17 cellular contexts compared by ENCODE assay signal in genomic region chr17:83104577-83105505, GRCh38. TPM values are rescaled to one million over a fixed set of nuclear protein-coding genes. Genes with fewer than 3 reads are reported as not detected.
DNase-seq lines count a peak whose midpoint lies in the region; ATAC-seq and TF ChIP-seq lines count a peak whose summit lies in the region.
"Had no signal": no experiment of that assay in that cellular context is flagged by ENCODE, and none has a peak within 500 bp of the region (broad histone marks: within the 10 kb centered on the region; RNA-seq: fewer than 3 reads in every experiment).

No MANE protein-coding gene starts in this region.

- no peak for TF ChIP-seq POLR2A in stomach (IDR thresholded peaks at IDR 0.05)

- H3K36me3 Mint-ChIP-seq in Caco-2 (ENCODE audit: insufficient read depth, unreplicated experiment) (peaks cover 22% of the 10 kb centered on the region), WTC11 (no peaks in the 10 kb centered on the region)

- TF ChIP-seq CTCF in Caco-2 (IDR thresholded peaks at IDR 0.05; ENCODE audit: insufficient read depth in 1 of 2, low read depth in 1 of 2, low read length in 1 of 2, severe bottlenecking in 1 of 2, unreplicated experiment in 1 of 2) (no peak), WTC11 (IDR thresholded peaks at IDR 0.05) (no peak), stomach (IDR thresholded peaks at IDR 0.05) (no peak)

- H3K9me3 Mint-ChIP-seq in Caco-2 (ENCODE audit: unreplicated experiment): no peaks in the 10 kb centered on the region
- H3K9me3 Mint-ChIP-seq in WTC11: peaks cover 4% of the 10 kb centered on the region; the same call in 1 of the 2 replicates
- H3K9me3 Mint-ChIP-seq: activated T-helper 17 cell treated with anti-CD3 and anti-CD28 coated beads, Interleukin-2, amount 50 U/mL, for 72 hours had no signal

- no TSS peak for BruUV-seq in Caco-2 (replicated peaks; lab: Mats Ljungman, UMichigan)

- ATAC-seq in WTC11 (no peak; the same call in 1 of the 2 replicates), left colon (peak; percentile 17), HG03280 (IDR thresholded peaks at IDR 0.05; ENCODE audit: unreplicated experiment) (no peak)
- ATAC-seq: activated T-helper 17 cell treated with anti-CD3 and anti-CD28 coated beads, Interleukin-2, amount 50 U/mL, for 72 hours had no signal

- DNase-seq in Caco-2 (no peak), WTC11 (ENCODE audit: low spot score) (no peak), left colon (no peak), stomach (no peak), NCI-H2227 (lab: John Stamatoyannopoulos, UW; ENCODE audit: unreplicated experiment) (no peak)
- no peak for DNase-seq in activated naive CD4-positive, alpha-beta T cell treated with anti-CD3 and anti-CD28 coated beads, Interleukin-2, amount 50 U/mL, for 16 hours
- DNase-seq: activated CD4-positive, CD25-positive, alpha-beta regulatory T cell treated with anti-CD3 and anti-CD28 coated beads, Interleukin-2, amount 50 U/mL, for 72 hours; NCI-H1436; NCI-H2171 treated with DMSO at 0.1 percent for 48 hours; NCI-H748 treated with DMSO at 0.1 percent for 48 hours; nephron progenitor cell; stimulated activated naive CD4-positive, alpha-beta T cell; uterus had no signal

- H3K27me3 Mint-ChIP-seq in Caco-2 (ENCODE audit: insufficient read depth, unreplicated experiment) (no peaks in the 10 kb centered on the region), WTC11 (ENCODE audit: low read depth) (no peaks in the 10 kb centered on the region)

- H3K27ac Mint-ChIP-seq in Caco-2 (ENCODE audit: unreplicated experiment): no peak overlapping the region
- H3K27ac Mint-ChIP-seq in WTC11: 0 out of 2 replicates have a peak overlapping the region, but pooled peaks have one; percentile 29
- H3K27ac Mint-ChIP-seq: activated T-helper 17 cell treated with anti-CD3 and anti-CD28 coated beads, Interleukin-2, amount 50 U/mL, for 72 hours had no signal

- H3K4me3 ChIP-seq in Caco-2 (ENCODE audit: low read depth, low read length) (no peak overlapping the region), stomach (no peak overlapping the region)
- H3K4me3 ChIP-seq: lung, SJCRH30, uterus had no signal

- no peaks in the 10 kb centered on the region for H3K4me1 Mint-ChIP-seq in Caco-2 (ENCODE audit: low read depth, unreplicated experiment)
- peaks cover 12% of the 10 kb centered on the region for H3K4me1 Mint-ChIP-seq in WTC11
- H3K4me1 Mint-ChIP-seq: activated T-helper 17 cell treated with anti-CD3 and anti-CD28 coated beads, Interleukin-2, amount 50 U/mL, for 72 hours had no signal

- H3K4me3 Mint-ChIP-seq in Caco-2 (ENCODE audit: unreplicated experiment): peak overlapping the region; percentile 65
- no peak overlapping the region for H3K4me3 Mint-ChIP-seq in WTC11
- H3K4me3 Mint-ChIP-seq: activated T-helper 17 cell treated with anti-CD3 and anti-CD28 coated beads, Interleukin-2, amount 50 U/mL, for 72 hours; nephron progenitor cell had no signal

- peak overlapping the region in 3 of 5 donors; percentile 25 to 69 (median 67) for H3K27ac ChIP-seq in stomach
- H3K27ac ChIP-seq: SJCRH30 had no signal

- no peak for TF ChIP-seq EP300 in stomach (IDR thresholded peaks at IDR 0.05)

- H3K27me3 ChIP-seq in Caco-2 (replicated peaks; ENCODE audit: control insufficient read depth, insufficient read depth, low read length) (no peaks in the 10 kb centered on the region), stomach (peaks cover 0 to 27% (median 1%) of the 10 kb centered on the region in 3 donors)
- H3K27me3 ChIP-seq: SJCRH30 had no signal

- intact Hi-C loops in Caco-2 (cut with micrococcal nuclease; ENCODE audit: unreplicated experiment) (no loop called here), left colon (cut with DNase I, micrococcal nuclease) (no loop called here), stomach (cut with DNase I; ENCODE audit: low total_unique reads) (no loop called here)

- H3K4me1 ChIP-seq in Caco-2 (peaks cover 13% of the 10 kb centered on the region; the same call in 1 of the 2 replicates), stomach (peaks cover 40 to 51% (median 41%) of the 10 kb centered on the region in 4 donors)

- WGBS in stomach, 5 donors: 76 to 83% (median 77%) methylated on average over 18 to 45 of the region's 45 CpGs

- POLR2A ChIA-PET in Caco-2 (lab: Charles Lee) (no interaction called here), WTC11 (lab: Charles Lee) (no interaction called here)

- H3K9me3 ChIP-seq in Caco-2 (no peaks in the 10 kb centered on the region), stomach (no peaks in the 10 kb centered on the region)
- H3K9me3 ChIP-seq: SJCRH30, uterus had no signal

- no peaks in the 10 kb centered on the region for H3K36me3 ChIP-seq in Caco-2 (ENCODE audit: control insufficient read depth, insufficient read depth, low read length)
- H3K36me3 ChIP-seq in stomach: no peaks in the 10 kb centered on the region
- H3K36me3 ChIP-seq: SJCRH30, uterus had no signal

- CTCF ChIA-PET in Caco-2 (lab: Charles Lee) (interaction anchor here (1.0 to 1.1 kb wide), 2 partner anchors 19 to 46 kb away, joined by 3 read pairs; no protein-coding TSS in a partner anchor), WTC11 (lab: Charles Lee) (interaction anchor here (0.7 to 1.0 kb wide), 4 partner anchors 22 to 96 kb away, joined by 3 to 4 read pairs (median 3); no protein-coding TSS in a partner anchor)

TF ChIP-seq in WTC11, 78 proteins besides CTCF, POLR2A, EP300 and RAD21:
- TF ChIP-seq RORB (CRISPR knock-in tag; IDR thresholded peaks at IDR 0.05): no peak
- TF ChIP-seq SP1 (CRISPR knock-in tag; conservative IDR thresholded peaks at IDR 0.05): peak; percentile 44; the same call in 1 of the 2 replicates
TF ChIP-seq in WTC11: peak in this region for 1.

RNA-seq across cellular contexts. Expression of gene METRNL, which starts 25.4 kb away (rescaled TPM):
- total RNA-seq in Caco-2 (2022): 33.8 and 40.9 TPM in 2 replicates
- 27.7 to 29.3 TPM (median 28.1 TPM) in 3 replicates for total RNA-seq in WTC11 (2021)
- total RNA-seq in left colon: 100 to 1,000 TPM in 1 of 2 donors, 10 to 100 TPM in 1; 96.7 to 133 TPM
- 100 to 1,000 TPM in 2 of 5 donors, 10 to 100 TPM in 3; 25.7 to 452 (median 55.4) TPM for total RNA-seq in stomach
- 10 to 100 TPM; 29.3 to 49.1 (median 35.9) TPM for polyA plus RNA-seq in stomach
